17 cellular contexts compared by ENCODE assay signal in the genomic region with DNA sequence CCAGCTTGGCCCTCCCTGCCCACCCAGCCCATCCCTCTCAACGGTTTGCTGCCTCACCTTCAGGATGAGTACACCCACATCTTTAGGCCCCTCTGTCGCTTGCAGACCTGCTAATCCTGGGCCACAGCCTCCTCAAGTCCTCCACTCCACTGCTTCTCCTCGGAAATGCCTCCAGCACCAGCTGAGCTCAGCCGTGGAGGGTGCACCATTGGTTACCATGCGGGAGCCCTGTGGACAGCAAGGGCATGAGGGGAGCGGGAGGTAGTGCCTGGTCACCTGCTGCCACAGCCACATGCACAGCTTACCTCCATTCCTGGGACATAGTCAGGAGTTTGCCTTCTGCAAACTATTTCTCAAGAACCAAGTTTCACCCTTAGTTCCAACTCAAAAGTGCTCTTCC.
DNase-seq lines count a peak whose midpoint lies in the region; ATAC-seq and TF ChIP-seq lines count a peak whose summit lies in the region.
"Had no signal": no experiment of that assay in that cellular context is flagged by ENCODE, and none has a peak within 500 bp of the region (broad histone marks: within the 10 kb centered on the region; RNA-seq: fewer than 3 reads in every experiment).

No MANE protein-coding gene starts in this region.

- H2BK5ac ChIP-seq in neuronal stem cell (ENCODE audit: low read length), result no peak overlapping the region

- H3K27ac Mint-ChIP-seq in activated T-cell treated with anti-CD3 and anti-CD28 coated beads, Interleukin-2, amount 50 U/mL, for 24 hours, result no peak overlapping the region
- no peak overlapping the region for H3K27ac Mint-ChIP-seq in endodermal cell
- H3K27ac Mint-ChIP-seq: CD8-positive, alpha-beta T cell; H9 had no signal

- H3K18ac ChIP-seq in neuronal stem cell (ENCODE audit: low read length), result peak overlapping the region; percentile 44

- H3K27me3 ChIP-seq in endodermal cell (ENCODE audit: control insufficient read depth, insufficient read depth, low read length, poor library complexity, severe bottlenecking), result no peaks in the 10 kb centered on the region
- peaks cover 0 to 6% (median 0%) of the 10 kb centered on the region in 3 experiments for H3K27me3 ChIP-seq in neuronal stem cell (ENCODE audit: control insufficient read depth in 3 of 3, insufficient read depth in 3 of 3, low read depth in 1 of 3, low read length in 3 of 3)
- no peaks in the 10 kb centered on the region for H3K27me3 ChIP-seq in spleen (replicated peaks in 1 of 7)
- H3K27me3 ChIP-seq: BLaER1 had no signal

- no peak for TF ChIP-seq POLR2A in spleen (IDR thresholded peaks at IDR 0.05)

- H3K27me3 Mint-ChIP-seq in activated T-cell treated with anti-CD3 and anti-CD28 coated beads, Interleukin-2, amount 50 U/mL, for 24 hours, result peaks cover 2% of the 10 kb centered on the region
- H3K27me3 Mint-ChIP-seq in endodermal cell (ENCODE audit: insufficient read depth), result no peaks in the 10 kb centered on the region

- no peaks in the 10 kb centered on the region for H3K36me3 Mint-ChIP-seq in activated T-cell treated with anti-CD3 and anti-CD28 coated beads, Interleukin-2, amount 50 U/mL, for 24 hours (ENCODE audit: low read depth)
- no peaks in the 10 kb centered on the region for H3K36me3 Mint-ChIP-seq in endodermal cell (ENCODE audit: low read depth)
- H3K36me3 Mint-ChIP-seq: CD8-positive, alpha-beta T cell had no signal

- H2BK15ac ChIP-seq in neuronal stem cell (ENCODE audit: low read length), result no peak overlapping the region

- H3K36me3 ChIP-seq in endodermal cell (ENCODE audit: control insufficient read depth, insufficient read depth, low read length), result no peaks in the 10 kb centered on the region
- H3K36me3 ChIP-seq in neuronal stem cell (replicated peaks in 1 of 2; ENCODE audit: control insufficient read depth in 2 of 2, insufficient read depth in 2 of 2, low read length in 2 of 2), result no peaks in the 10 kb centered on the region
- no peaks in the 10 kb centered on the region for H3K36me3 ChIP-seq in spleen
- H3K36me3 ChIP-seq: BLaER1 had no signal

- H3K4me1 ChIP-seq in endodermal cell (ENCODE audit: control insufficient read depth, insufficient read depth, low read length) (no peaks in the 10 kb centered on the region), neuronal stem cell (ENCODE audit: control insufficient read depth in 2 of 2, insufficient read depth in 1 of 2, low read depth in 1 of 2, low read length in 2 of 2) (peaks cover 3 to 4% of the 10 kb centered on the region in 2 donors), spleen (peaks cover 0 to 6% (median 2%) of the 10 kb centered on the region in 6 donors)
- H3K4me1 ChIP-seq: BLaER1 had no signal

- H3K9me3 ChIP-seq in endodermal cell (ENCODE audit: control insufficient read depth, low read length) (no peaks in the 10 kb centered on the region), neuronal stem cell (replicated peaks in 1 of 2; ENCODE audit: control insufficient read depth in 2 of 2, insufficient read depth in 1 of 2, low read depth in 1 of 2, low read length in 2 of 2) (peaks cover 0 to 4% of the 10 kb centered on the region in 2 donors), spleen (peaks cover 0 to 6% (median 0%) of the 10 kb centered on the region in 8 donors)
- H3K9me3 ChIP-seq: BLaER1 had no signal

- no peaks in the 10 kb centered on the region for H3K4me1 Mint-ChIP-seq in activated T-cell treated with anti-CD3 and anti-CD28 coated beads, Interleukin-2, amount 50 U/mL, for 24 hours (ENCODE audit: low read depth)
- H3K4me1 Mint-ChIP-seq in endodermal cell, result peaks cover under 1% of the 10 kb centered on the region

- H3K23ac ChIP-seq in neuronal stem cell (ENCODE audit: low read depth, low read length, poor library complexity), result no peak overlapping the region

- no peak overlapping the region for H2AFZ ChIP-seq in neuronal stem cell (ENCODE audit: low read length)

- H4K8ac ChIP-seq in neuronal stem cell (ENCODE audit: low read depth, low read length), result no peak overlapping the region

- no peak overlapping the region for H3K14ac ChIP-seq in neuronal stem cell (ENCODE audit: low read length)

- H2BK12ac ChIP-seq in neuronal stem cell (ENCODE audit: low read length), result no peak overlapping the region

- no peak overlapping the region for H3K9ac ChIP-seq in endodermal cell (ENCODE audit: extremely low read depth, low read length, poor library complexity, severe bottlenecking)
- H3K9ac ChIP-seq in neuronal stem cell (ENCODE audit: low read depth, low read length, poor library complexity), result no peak overlapping the region
- H3K9ac ChIP-seq: BLaER1 had no signal

- H3K79me1 ChIP-seq in neuronal stem cell (ENCODE audit: low read depth, low read length), result no peaks in the 10 kb centered on the region

- H2AK5ac ChIP-seq in neuronal stem cell (ENCODE audit: low read depth, low read length), result peak overlapping the region; percentile 71

- intact Hi-C loops in spleen (cut with DNase I; ENCODE audit: low total_unique reads), result no loop called here

- peak; percentile 3 for DNase-seq in activated T-cell treated with anti-CD3 and anti-CD28 coated beads, Interleukin-2, amount 50 U/mL, for 24 hours
- DNase-seq in activated T-cell treated with anti-CD3 and anti-CD28 coated beads, Interleukin-2, amount 50 U/mL, for 48 hours, result no peak
- DNase-seq in endodermal cell (peak; percentile 26), neuronal stem cell (ENCODE audit: low spot score) (no peak), spleen (peak; percentile 46), NCI-H2029 (lab: John Stamatoyannopoulos, UW) (no peak)
- DNase-seq in stimulated activated CD4-positive, alpha-beta T cell treated with anti-CD3 and anti-CD28 coated beads, Interleukin-2, amount 100 ng/mL, for 48 hours, result no peak
- DNase-seq: 8988T; Calu3; CD8-positive, alpha-beta T cell; DMS 273 treated with DMSO at 0.1 percent for 48 hours; DMS53; DND-41; EL; H9 had no signal

- H3K4me3 ChIP-seq in endodermal cell (ENCODE audit: low read length), result no peak overlapping the region
- no peak overlapping the region for H3K4me3 ChIP-seq in neuronal stem cell (ENCODE audit: low read length in 2 of 2)
- H3K4me3 ChIP-seq in spleen, result no peak overlapping the region
- H3K4me3 ChIP-seq: BLaER1 had no signal

- no peak for ATAC-seq in GM21529 (IDR thresholded peaks at IDR 0.05; ENCODE audit: unreplicated experiment)
- ATAC-seq: CD8-positive, alpha-beta T cell had no signal

- no peak for TF ChIP-seq CTCF in endodermal cell (conservative IDR thresholded peaks at IDR 0.05)
- TF ChIP-seq CTCF in spleen (IDR thresholded peaks at IDR 0.05 in 8 of 11, conservative IDR thresholded peaks at IDR 0.05 in 3 of 11), result no peak

- no peak overlapping the region for H3K4me2 ChIP-seq in neuronal stem cell (ENCODE audit: insufficient read depth, low read length, poor library complexity, severe bottlenecking)
- H3K4me2 ChIP-seq: BLaER1 had no signal

- no peak overlapping the region for H4K91ac ChIP-seq in neuronal stem cell (ENCODE audit: low read depth, low read length, poor library complexity)

- H2BK120ac ChIP-seq in neuronal stem cell (ENCODE audit: low read depth, low read length), result no peak overlapping the region

- no peaks in the 10 kb centered on the region for H3K9me3 Mint-ChIP-seq in activated T-cell treated with anti-CD3 and anti-CD28 coated beads, Interleukin-2, amount 50 U/mL, for 24 hours
- peaks cover 13% of the 10 kb centered on the region for H3K9me3 Mint-ChIP-seq in endodermal cell
- H3K9me3 Mint-ChIP-seq: CD8-positive, alpha-beta T cell had no signal

- H3K27ac ChIP-seq in endodermal cell (ENCODE audit: low read depth, low read length), result no peak overlapping the region
- no peak overlapping the region for H3K27ac ChIP-seq in neuronal stem cell (replicated peaks; ENCODE audit: low read length)
- no peak overlapping the region for H3K27ac ChIP-seq in spleen
- H3K27ac ChIP-seq: BLaER1 had no signal

- H3K4ac ChIP-seq in neuronal stem cell (ENCODE audit: low read length), result no peak overlapping the region

- no peak overlapping the region for H3K4me3 Mint-ChIP-seq in activated T-cell treated with anti-CD3 and anti-CD28 coated beads, Interleukin-2, amount 50 U/mL, for 24 hours
- H3K4me3 Mint-ChIP-seq in endodermal cell, result no peak overlapping the region
- H3K4me3 Mint-ChIP-seq: CD8-positive, alpha-beta T cell; H9 had no signal

- WGBS in endodermal cell (ENCODE audit: insufficient coverage in 1 of 2, insufficient read length in 1 of 2), 2 experiments, result 88 to 94% methylated on average over 3 to 6 of the region's 6 CpGs
- no CpG with 5 or more reads among the region's 6 CpGs for WGBS in neuronal stem cell (ENCODE audit: extremely low coverage in 2 of 2, insufficient read length in 2 of 2, insufficient replicate concordance in 1 of 2), 2 donors
- WGBS in spleen, 5 donors, result 78 to 95% (median 91%) methylated on average over 6 of the region's 6 CpGs

Comparison
In these comparisons a context has a peak if more than half of its experiments do, and no peak if none do; other contexts are left out.
1. DNase-seq: peak in activated T-cell treated with anti-CD3 and anti-CD28 coated beads, Interleukin-2, amount 50 U/mL, for 24 hours (single experiment), endodermal cell (single experiment) and spleen (single experiment); none in activated T-cell treated with anti-CD3 and anti-CD28 coated beads, Interleukin-2, amount 50 U/mL, for 48 hours (0 of 2), neuronal stem cell (single experiment), stimulated activated CD4-positive, alpha-beta T cell treated with anti-CD3 and anti-CD28 coated beads, Interleukin-2, amount 100 ng/mL, for 48 hours (0 of 2) and NCI-H2029 (single experiment).